28 cellular contexts compared by ENCODE assay signal in the genomic region with DNA sequence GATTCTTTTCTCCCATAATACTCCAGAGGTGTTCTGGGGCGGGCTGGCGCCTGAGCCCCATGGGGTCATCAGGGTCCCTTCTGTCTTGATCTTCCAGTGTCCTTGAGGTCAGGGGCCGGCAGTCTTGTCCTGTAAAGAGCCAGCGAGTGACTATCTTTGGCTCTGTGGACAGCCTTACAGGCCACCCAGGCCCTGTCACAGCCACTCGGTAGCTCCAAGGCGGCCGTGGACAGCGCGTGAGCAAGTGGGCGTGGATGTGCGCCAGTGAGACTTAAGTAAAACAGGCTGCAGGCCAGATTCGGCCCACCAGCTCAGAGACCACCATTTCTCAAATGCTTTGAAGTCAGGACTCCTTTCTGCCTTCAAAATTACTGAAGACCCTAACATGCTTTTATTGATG. TPM values are rescaled to one million over a fixed set of nuclear protein-coding genes. Genes with fewer than 3 reads are reported as not detected.
"Had no signal": no experiment of that assay in that cellular context is flagged by ENCODE, and none has a peak within 500 bp of the region (broad histone marks: within the 10 kb centered on the region; RNA-seq: fewer than 3 reads in every experiment).

No MANE protein-coding gene starts in this region.

- H3K4me3 Mint-ChIP-seq: activated CD4-positive, alpha-beta memory T cell treated with anti-CD3 and anti-CD28 coated beads, Interleukin-2, amount 10 ng/mL, durations not matched to agents 7 days and 5 days; activated naive CD4-positive, alpha-beta T cell treated with anti-CD3 and anti-CD28 coated beads, Interleukin-2, amount 10 ng/mL, durations not matched to agents 7 days and 5 days; effector memory CD8-positive, alpha-beta T cell; mesothelial cell of epicardium had no signal

- H3K27me3 Mint-ChIP-seq: activated CD4-positive, alpha-beta memory T cell treated with anti-CD3 and anti-CD28 coated beads, Interleukin-2, amount 10 ng/mL, durations not matched to agents 7 days and 5 days; activated naive CD4-positive, alpha-beta T cell treated with anti-CD3 and anti-CD28 coated beads, Interleukin-2, amount 10 ng/mL, durations not matched to agents 7 days and 5 days; effector memory CD8-positive, alpha-beta T cell had no signal

- ATAC-seq: effector memory CD8-positive, alpha-beta T cell; left colon had no signal

- H3K9me3 ChIP-seq: ascending aorta, thyroid gland, uterus had no signal

- H3K9me3 Mint-ChIP-seq: activated CD4-positive, alpha-beta memory T cell treated with anti-CD3 and anti-CD28 coated beads, Interleukin-2, amount 10 ng/mL, durations not matched to agents 7 days and 5 days; activated naive CD4-positive, alpha-beta T cell treated with anti-CD3 and anti-CD28 coated beads, Interleukin-2, amount 10 ng/mL, durations not matched to agents 7 days and 5 days; effector memory CD8-positive, alpha-beta T cell; mesothelial cell of epicardium; nephron had no signal

- H3K27me3 ChIP-seq: ascending aorta, thyroid gland, uterus had no signal

- H3K4me1 ChIP-seq: uterus had no signal

- H3K27ac Mint-ChIP-seq: activated naive CD4-positive, alpha-beta T cell treated with anti-CD3 and anti-CD28 coated beads, Interleukin-2, amount 10 ng/mL, durations not matched to agents 7 days and 5 days; mesothelial cell of epicardium had no signal

- H3K36me3 ChIP-seq: uterus had no signal

- H3K27ac ChIP-seq: ascending aorta, epithelial cell of prostate, thyroid gland, uterus had no signal

- DNase-seq: activated CD4-positive, alpha-beta memory T cell treated with anti-CD3 and anti-CD28 coated beads, Interleukin-2, amount 10 ng/mL, durations not matched to agents 7 days and 5 days; activated CD4-positive, alpha-beta T cell treated with anti-CD3 and anti-CD28 coated beads for 48 hours; activated CD4-positive, CD25-positive, alpha-beta regulatory T cell; activated effector memory CD4-positive, alpha-beta T cell treated with Interleukin-2 at 50 U/mL for 16 hours; activated naive CD4-positive, alpha-beta T cell treated with anti-CD3 and anti-CD28 coated beads, Interleukin-2, amount 10 ng/mL, durations not matched to agents 7 days and 5 days; activated T-cell treated with anti-CD3 and anti-CD28 coated beads, Interleukin-2, amount 50 U/mL, for 1 hour; effector memory CD8-positive, alpha-beta T cell; foreskin fibroblast; hypothalamus; islet precursor cell; left colon; posterior cingulate gyrus; retina; stimulated activated CD4-positive, alpha-beta T cell treated with anti-CD3 and anti-CD28 coated beads, Interleukin-12 subunit alpha, Interleukin-12 subunit beta, amount 100 ng/mL, for 4 hours; stimulated activated CD4-positive, alpha-beta T cell treated with anti-CD3 and anti-CD28 coated beads, Interleukin-1b, Interleukin-23, amount 100 ng/mL, for 48 hours; stimulated activated CD8-positive, alpha-beta memory T cell treated with anti-CD3 and anti-CD28 coated beads, Interleukin-4, amount 100 ng/mL, for 48 hours; stimulated activated naive CD4-positive, alpha-beta T cell; T-helper 9 cell; thyroid gland; uterus had no signal

- H3K4me3 ChIP-seq: ascending aorta, thyroid gland, uterus had no signal

RNA-seq across cellular contexts. Expression of gene GALP, which starts 31.0 kb away (rescaled TPM):
- total RNA-seq: activated CD4-positive, alpha-beta memory T cell treated with anti-CD3 and anti-CD28 coated beads, Interleukin-2, amount 10 ng/mL, durations not matched to agents 7 days and 5 days; ascending aorta; dermis microvascular lymphatic vessel endothelial cell; left colon; lung microvascular endothelial cell; mesothelial cell of epicardium; subcutaneous adipose tissue; thyroid gland; uterus had no signal
- polyA plus RNA-seq: adipose tissue had no signal

RNA-seq across cellular contexts. Expression of gene ZSCAN5B, which starts 52.8 kb away (rescaled TPM):
- total RNA-seq: activated CD4-positive, alpha-beta memory T cell treated with anti-CD3 and anti-CD28 coated beads, Interleukin-2, amount 10 ng/mL, durations not matched to agents 7 days and 5 days; ascending aorta; dermis microvascular lymphatic vessel endothelial cell; left colon; lung microvascular endothelial cell; subcutaneous adipose tissue; thyroid gland; uterus had no signal

RNA-seq across cellular contexts. Expression of gene ZSCAN5C, which starts 57.3 kb away (rescaled TPM):
- total RNA-seq: activated CD4-positive, alpha-beta memory T cell treated with anti-CD3 and anti-CD28 coated beads, Interleukin-2, amount 10 ng/mL, durations not matched to agents 7 days and 5 days; ascending aorta; dermis microvascular lymphatic vessel endothelial cell; left colon; lung microvascular endothelial cell; mesothelial cell of epicardium; subcutaneous adipose tissue; thyroid gland; uterus had no signal
- polyA plus RNA-seq: adipose tissue had no signal
